In genomic region chr20:50932016-50932338, GRCh38 we compare ENCODE assay signal across 8 cellular contexts. TPM values are rescaled to one million over a fixed set of nuclear protein-coding genes. Genes with fewer than 3 reads are reported as not detected.
DNase-seq lines count a peak whose midpoint lies in the region; ATAC-seq and TF ChIP-seq lines count a peak whose summit lies in the region.

No MANE protein-coding gene starts in this region.

- TF ChIP-seq CTCF in OCI-LY3 (IDR thresholded peaks at IDR 0.05; ENCODE audit: low read depth, low read length) (no peak), endodermal cell (conservative IDR thresholded peaks at IDR 0.05) (no peak)

- no peaks in the 10 kb centered on the region for H3K27me3 Mint-ChIP-seq in endodermal cell (ENCODE audit: insufficient read depth)

- H4K20me1 ChIP-seq in OCI-LY3 (ENCODE audit: insufficient read depth, low read length) = peaks cover 23% of the 10 kb centered on the region

- H3K23ac ChIP-seq in trophoblast cell (ENCODE audit: low read length) = no peak overlapping the region

- peak overlapping the region; percentile 93 for H3K4me3 Mint-ChIP-seq in endodermal cell

- peak overlapping the region; percentile 87 for H3K27ac Mint-ChIP-seq in endodermal cell

- H3K79me2 ChIP-seq in OCI-LY3 (ENCODE audit: low read length) = peaks cover 40% of the 10 kb centered on the region
- H3K79me2 ChIP-seq in trophoblast cell (ENCODE audit: control insufficient read depth, insufficient read depth, low read length, poor library complexity) = peaks cover 19% of the 10 kb centered on the region

- H3K27ac ChIP-seq in OCI-LY3 (ENCODE audit: low read length) (peak overlapping the region; percentile 73), endodermal cell (ENCODE audit: low read depth, low read length) (peak overlapping the region; percentile 98), trophoblast cell (ENCODE audit: low read depth, low read length) (peak overlapping the region; percentile 95)

- H3K14ac ChIP-seq in trophoblast cell (ENCODE audit: low read length) = peak overlapping the region; percentile 83

- peak overlapping the region; percentile 72 for H2BK120ac ChIP-seq in trophoblast cell (ENCODE audit: insufficient read depth, low read length, poor library complexity)

- H4K8ac ChIP-seq in trophoblast cell (ENCODE audit: low read depth, low read length) = peak overlapping the region; percentile 96

- H3K4me2 ChIP-seq in OCI-LY3 (ENCODE audit: low read length) (peak overlapping the region; percentile 75), trophoblast cell (ENCODE audit: low read length) (peak overlapping the region; percentile 76)

- H4K12ac ChIP-seq in trophoblast cell (ENCODE audit: low read depth, low read length) = peak overlapping the region; percentile 90

- H3K18ac ChIP-seq in trophoblast cell (ENCODE audit: low read length) = peak overlapping the region; percentile 93

- H2BK12ac ChIP-seq in trophoblast cell (ENCODE audit: low read length) = no peak overlapping the region

- H3K27me3 ChIP-seq in OCI-LY3 (ENCODE audit: low read depth, low read length) (no peaks in the 10 kb centered on the region), endodermal cell (ENCODE audit: control insufficient read depth, insufficient read depth, low read length, poor library complexity, severe bottlenecking) (no peaks in the 10 kb centered on the region), trophoblast cell (ENCODE audit: insufficient read depth, low read length) (no peaks in the 10 kb centered on the region)

- H3K4me1 ChIP-seq in ES-I3 (ENCODE audit: insufficient read depth, low read length) = peaks cover 12% of the 10 kb centered on the region
- peaks cover 24% of the 10 kb centered on the region for H3K4me1 ChIP-seq in OCI-LY3 (ENCODE audit: low read length)
- peaks cover 7% of the 10 kb centered on the region for H3K4me1 ChIP-seq in endodermal cell (ENCODE audit: control insufficient read depth, insufficient read depth, low read length)
- peaks cover 7% of the 10 kb centered on the region in 2 experiments for H3K4me1 ChIP-seq in trophoblast cell (ENCODE audit: control insufficient read depth in 1 of 2, insufficient read depth in 2 of 2, low read length in 2 of 2)

- H3K36me3 Mint-ChIP-seq in endodermal cell (ENCODE audit: low read depth) = peaks cover 69% of the 10 kb centered on the region

- H3K36me3 ChIP-seq in ES-I3 (ENCODE audit: insufficient read depth, low read length) (peaks cover 15% of the 10 kb centered on the region), OCI-LY3 (replicated peaks; ENCODE audit: low read depth, low read length) (peaks cover 66% of the 10 kb centered on the region), endodermal cell (ENCODE audit: control insufficient read depth, insufficient read depth, low read length) (peaks cover 74% of the 10 kb centered on the region), trophoblast cell (ENCODE audit: control insufficient read depth in 1 of 2, insufficient read depth in 2 of 2, low read length in 2 of 2) (peaks cover 5 to 6% of the 10 kb centered on the region in 2 experiments)

- H3K79me1 ChIP-seq in trophoblast cell (ENCODE audit: low read length) = peaks cover 16% of the 10 kb centered on the region

- H3K9ac ChIP-seq in ES-I3 (ENCODE audit: low read depth, low read length) = peak overlapping the region; percentile 79
- peak overlapping the region; percentile 62; the same call in 1 of the 2 replicates for H3K9ac ChIP-seq in OCI-LY3 (ENCODE audit: low read length)
- H3K9ac ChIP-seq in endodermal cell (ENCODE audit: extremely low read depth, low read length, poor library complexity, severe bottlenecking) = no peak overlapping the region
- H3K9ac ChIP-seq in trophoblast cell (ENCODE audit: low read length) = no peak overlapping the region

- H2AK5ac ChIP-seq in trophoblast cell (ENCODE audit: low read length) = no peak overlapping the region

- no peaks in the 10 kb centered on the region for H3K9me3 Mint-ChIP-seq in endodermal cell

- 74 to 76% methylated on average over 4 to 6 of the region's 6 CpGs for WGBS in endodermal cell (ENCODE audit: insufficient coverage in 1 of 2, insufficient read length in 1 of 2), 2 experiments
- no CpG with 5 or more reads among the region's 6 CpGs for WGBS in trophoblast cell (ENCODE audit: extremely low coverage, insufficient coverage, insufficient read length)

- peak overlapping the region; percentile 83 for H3K4ac ChIP-seq in trophoblast cell (ENCODE audit: low read depth, low read length)

- H2BK5ac ChIP-seq in trophoblast cell (ENCODE audit: low read depth, low read length, poor library complexity) = peak overlapping the region; percentile 50

- H2AFZ ChIP-seq in OCI-LY3 (ENCODE audit: low read depth, low read length) (peak overlapping the region; percentile 65; the same call in 1 of the 2 replicates), trophoblast cell (ENCODE audit: insufficient read depth, low read length, poor library complexity) (peak overlapping the region; percentile 69)

- DNase-seq in endodermal cell = no peak
- no peak for DNase-seq in trophoblast cell
- no peak for DNase-seq in SHP77 treated with DMSO at 0.1 percent for 48 hours (lab: John Stamatoyannopoulos, UW)
- no peak for DNase-seq in SIG-M5 (lab: John Stamatoyannopoulos, UW)
- DNase-seq in AG08396 (ENCODE audit: low spot score) = no peak

- H3K9me3 ChIP-seq in ES-I3 (ENCODE audit: control insufficient read depth, insufficient read depth, low read length) = no peaks in the 10 kb centered on the region
- H3K9me3 ChIP-seq in OCI-LY3 (ENCODE audit: insufficient read depth, low read length) = no peaks in the 10 kb centered on the region
- no peaks in the 10 kb centered on the region for H3K9me3 ChIP-seq in endodermal cell (ENCODE audit: control insufficient read depth, low read length)
- no peaks in the 10 kb centered on the region for H3K9me3 ChIP-seq in trophoblast cell (ENCODE audit: insufficient read depth, low read depth, low read length)

- peak overlapping the region; percentile 74 for H3K4me3 ChIP-seq in OCI-LY3 (ENCODE audit: low read length)
- no peak overlapping the region for H3K4me3 ChIP-seq in endodermal cell (ENCODE audit: low read length)
- no peak overlapping the region for H3K4me3 ChIP-seq in trophoblast cell (ENCODE audit: low read depth, low read length)

- peaks cover 20% of the 10 kb centered on the region for H3K4me1 Mint-ChIP-seq in endodermal cell

- peak overlapping the region; percentile 100 for H4K91ac ChIP-seq in trophoblast cell (ENCODE audit: low read depth, low read length)

- ATAC-seq in GM18498 (IDR thresholded peaks at IDR 0.05; ENCODE audit: unreplicated experiment) = no peak

RNA-seq across cellular contexts. Expression of gene ADNP, which starts 0.7 kb away (rescaled TPM):
- total RNA-seq in endodermal cell = 100 to 1,000 TPM; 136 to 152 TPM
- 110 TPM for polyA plus RNA-seq in endodermal cell (2013, experiment 1 of 2)
- polyA plus RNA-seq in endodermal cell (2013, experiment 2 of 2) = 102 TPM
- polyA plus RNA-seq in trophoblast cell (2013) = 89.6 and 91.5 TPM in 2 replicates

RNA-seq across cellular contexts. Expression of gene DPM1, which starts 26.4 kb away (rescaled TPM):
- 10 to 100 TPM; 54.9 to 58.8 TPM for total RNA-seq in endodermal cell
- 68.9 TPM for polyA plus RNA-seq in endodermal cell (2013, experiment 1 of 2)
- 69.4 TPM for polyA plus RNA-seq in endodermal cell (2013, experiment 2 of 2)
- 79.3 and 82.1 TPM in 2 replicates for polyA plus RNA-seq in trophoblast cell (2013)

RNA-seq across cellular contexts. Expression of gene MOCS3, which starts 26.6 kb away (rescaled TPM):
- 1 to 10 TPM; 4.7 to 5.5 TPM for total RNA-seq in endodermal cell
- 4.9 TPM for polyA plus RNA-seq in endodermal cell (2013, experiment 1 of 2)
- 4.5 TPM for polyA plus RNA-seq in endodermal cell (2013, experiment 2 of 2)
- 2.7 and 2.9 TPM in 2 replicates for polyA plus RNA-seq in trophoblast cell (2013)

Comparison
In these comparisons a context has a peak if more than half of its experiments do, and no peak if none do; other contexts are left out.
1. H3K9ac ChIP-seq: peak in ES-I3 (single experiment) and OCI-LY3 (single experiment); none in endodermal cell (single experiment) and trophoblast cell (single experiment).
2. Peak in every context shown above with its lines, with median percentiles within 50 percentile points of each other: H3K27ac ChIP-seq.